ENCODE assay signal across 32 cellular contexts in genomic region chr16:74573622-74574021, GRCh38. TPM values are rescaled to one million over a fixed set of nuclear protein-coding genes. Genes with fewer than 3 reads are reported as not detected.
DNase-seq lines count a peak whose midpoint lies in the region; ATAC-seq, FAIRE-seq and TF ChIP-seq lines count a peak whose summit lies in the region.
"Had no signal": no experiment of that assay in that cellular context is flagged by ENCODE, and none has a peak within 500 bp of the region (broad histone marks: within the 10 kb centered on the region; RNA-seq: fewer than 3 reads in every experiment).

No MANE protein-coding gene starts in this region.

- peaks cover 86% of the 10 kb centered on the region for H3K4me1 Mint-ChIP-seq in CD4-positive, alpha-beta T cell (ENCODE audit: low read depth)

- no peaks in the 10 kb centered on the region for H3K36me3 ChIP-seq in A673 (ENCODE audit: insufficient read depth, low read length, poor library complexity, severe bottlenecking)
- H3K36me3 ChIP-seq in H1 (ENCODE audit: control insufficient read depth in 2 of 4, insufficient read depth in 4 of 4, low read length in 3 of 4) = no peaks in the 10 kb centered on the region
- no peaks in the 10 kb centered on the region for H3K36me3 ChIP-seq in PC-9 (ENCODE audit: low read depth)
- H3K36me3 ChIP-seq in brain microvascular endothelial cell (replicated peaks) = no peaks in the 10 kb centered on the region
- no peaks in the 10 kb centered on the region for H3K36me3 ChIP-seq in left lung
- H3K36me3 ChIP-seq: cardiac muscle cell, esophagus muscularis mucosa, gastrocnemius medialis, left ventricle myocardium inferior, thoracic aorta, vagina had no signal

- H3K4me3 Mint-ChIP-seq in CD4-positive, alpha-beta T cell = peak overlapping the region; percentile 32
- H3K4me3 Mint-ChIP-seq: CD8-positive, alpha-beta memory T cell; endodermal cell; nephron had no signal

- H3K4me2 ChIP-seq in H1 (ENCODE audit: insufficient read depth in 1 of 2, low read depth in 2 of 2, low read length in 2 of 2) = no peak overlapping the region
- H3K4me2 ChIP-seq in PC-9 = no peak overlapping the region
- H3K4me2 ChIP-seq: KMS-11 had no signal

- H3K4me1 ChIP-seq in A673 (ENCODE audit: insufficient read depth, low read length, poor library complexity, severe bottlenecking) = peaks cover 91% of the 10 kb centered on the region
- no peaks in the 10 kb centered on the region for H3K4me1 ChIP-seq in H1 (replicated peaks in 1 of 4; ENCODE audit: control insufficient read depth in 3 of 4, insufficient read depth in 4 of 4, low read length in 3 of 4)
- peaks cover 12% of the 10 kb centered on the region for H3K4me1 ChIP-seq in PC-9 (replicated peaks; ENCODE audit: insufficient read depth)
- peaks cover 0 to 25% of the 10 kb centered on the region in 2 donors for H3K4me1 ChIP-seq in left lung

- peak overlapping the region; percentile 62 for H3K27ac Mint-ChIP-seq in CD4-positive, alpha-beta T cell
- H3K27ac Mint-ChIP-seq: endodermal cell had no signal

- H4K91ac ChIP-seq in H1 (replicated peaks; ENCODE audit: insufficient read length, low read length) = no peak overlapping the region

- CTCF ChIA-PET in A673 (lab: Charles Lee) = interaction anchor here (0.7 kb wide), 1 partner anchor 240 kb away, joined by 5 read pairs; no protein-coding TSS in a partner anchor
- CTCF ChIA-PET in CD4-positive, alpha-beta T cell (lab: Charles Lee) = interaction anchor here (0.6 to 0.7 kb wide), 2 partner anchors 48 to 49 kb away, joined by 3 read pairs; no protein-coding TSS in a partner anchor
- CTCF ChIA-PET in H1 (lab: Charles Lee; ENCODE audit: partially characterized antibody) = interaction anchor here (0.7 to 1.4 kb wide), 2 partner anchors 17 to 33 kb away, joined by 3 read pairs; partner anchors contain the start of gene GLG1
- CTCF ChIA-PET in PC-9 (lab: Charles Lee) = no interaction called here

- no peak overlapping the region for H3K4me3 ChIP-seq in A673 (ENCODE audit: low read depth, low read length, poor library complexity, severe bottlenecking)
- no peak overlapping the region for H3K4me3 ChIP-seq in H1 (ENCODE audit: extremely low read depth in 1 of 4, insufficient read depth in 2 of 4, low read depth in 3 of 4, low read length in 4 of 4)
- no peak overlapping the region for H3K4me3 ChIP-seq in PC-9
- H3K4me3 ChIP-seq in brain microvascular endothelial cell (ENCODE audit: low read depth, low read length) = no peak overlapping the region
- H3K4me3 ChIP-seq in left lung = no peak overlapping the region
- H3K4me3 ChIP-seq: cardiac muscle cell, esophagus muscularis mucosa, gastrocnemius medialis, left ventricle myocardium inferior, thoracic aorta, vagina had no signal

- H3K9me2 ChIP-seq in PC-9 (ENCODE audit: insufficient read depth) = no peaks in the 10 kb centered on the region

- no peak overlapping the region for H3K4ac ChIP-seq in H1 (replicated peaks; ENCODE audit: insufficient read length, low read depth, low read length)

- in situ Hi-C loops in brain microvascular endothelial cell (cut with HindIII; ENCODE audit: low pct_ligation_motif_present, low sequenced_read_pairs) = no loop called here

- H3K36me3 Mint-ChIP-seq in CD4-positive, alpha-beta T cell (ENCODE audit: low read depth) = peaks cover 26% of the 10 kb centered on the region

- H3K23ac ChIP-seq in H1 (ENCODE audit: insufficient read length) = no peak overlapping the region

- no peaks in the 10 kb centered on the region for H3K27me3 ChIP-seq in A673 (replicated peaks; ENCODE audit: insufficient read depth, low read depth, low read length, poor library complexity)
- H3K27me3 ChIP-seq in CD4-positive, alpha-beta T cell (ENCODE audit: control insufficient read depth, insufficient read depth, low read length) = no peaks in the 10 kb centered on the region
- no peaks in the 10 kb centered on the region for H3K27me3 ChIP-seq in H1 (replicated peaks in 1 of 4; ENCODE audit: control insufficient read depth in 3 of 4, extremely low read depth in 1 of 4, insufficient read depth in 3 of 4, low read length in 3 of 4)
- H3K27me3 ChIP-seq in PC-9 (ENCODE audit: insufficient read depth, low read depth) = no peaks in the 10 kb centered on the region
- H3K27me3 ChIP-seq in brain microvascular endothelial cell (replicated peaks) = no peaks in the 10 kb centered on the region
- no peaks in the 10 kb centered on the region for H3K27me3 ChIP-seq in left lung
- H3K27me3 ChIP-seq: cardiac muscle cell, esophagus muscularis mucosa, gastrocnemius medialis, vagina had no signal

- H2BK12ac ChIP-seq in H1 (ENCODE audit: low read depth, low read length) = no peak overlapping the region

- H3K14ac ChIP-seq in H1 (ENCODE audit: insufficient read length) = no peak overlapping the region

- TF ChIP-seq EP300 in H1 (IDR thresholded peaks at IDR 0.05; ENCODE audit: borderline replicate concordance in 1 of 2, low read depth in 2 of 2, low read length in 2 of 2) = no peak

- ATAC-seq in CD4-positive, alpha-beta T cell (ENCODE audit: poor library complexity) = no peak
- ATAC-seq in left lung = no peak
- ATAC-seq: gastrocnemius medialis; right cardiac atrium; Right ventricle myocardium inferior; stimulated activated naive CD8-positive, alpha-beta T cell treated with anti-CD3 and anti-CD28 coated beads, Interleukin-15, Interleukin-2, amounts not matched to agents 100 U/mL and 50 U/mL, for 24 hours; T-cell had no signal

- H3K9ac ChIP-seq in H1 (replicated peaks in 1 of 4; ENCODE audit: extremely low read depth in 1 of 4, low read depth in 3 of 4, low read length in 3 of 4) = no peak overlapping the region
- H3K9ac ChIP-seq: KMS-11, parathyroid adenoma had no signal

- H3K27ac ChIP-seq in A673 (ENCODE audit: low read depth, low read length, poor library complexity, severe bottlenecking) (peak overlapping the region; percentile 64), H1 (ENCODE audit: low read depth, low read length) (no peak overlapping the region), PC-9 (no peak overlapping the region), brain microvascular endothelial cell (no peak overlapping the region), left lung (no peak overlapping the region)
- H3K27ac ChIP-seq in CD4-positive, alpha-beta T cell (ENCODE audit: low read depth, low read length) = no peak overlapping the region
- H3K27ac ChIP-seq: cardiac muscle cell, esophagus muscularis mucosa, gastrocnemius medialis, KMS-11, left ventricle myocardium inferior, parathyroid adenoma, thoracic aorta, vagina had no signal

- no peak overlapping the region for H4K5ac ChIP-seq in H1 (ENCODE audit: insufficient read length, low read depth, low read length)

- no peaks in the 10 kb centered on the region for H3K23me2 ChIP-seq in H1 (ENCODE audit: low read depth, low read length)

- no peaks in the 10 kb centered on the region for H3K27me3 Mint-ChIP-seq in CD4-positive, alpha-beta T cell
- H3K27me3 Mint-ChIP-seq: T-cell had no signal

- no peak overlapping the region for H2BK120ac ChIP-seq in H1 (replicated peaks; ENCODE audit: low read depth, low read length)

- DNase-seq in A673 (ENCODE audit: low spot score) (no peak), NCI-H524 (lab: John Stamatoyannopoulos, UW) (peak; percentile 51 to 73), H1 (ENCODE audit: low read depth in 1 of 2, low spot score in 2 of 2) (no peak), PC-9 (no peak), brain microvascular endothelial cell (no peak), putamen (ENCODE audit: low spot score) (no peak), left lung (no peak)
- DNase-seq in CD4-positive, alpha-beta T cell = no peak
- DNase-seq: activated CD4-positive, alpha-beta T cell treated with anti-CD3 and anti-CD28 coated beads for 1 hour; activated CD8-positive, alpha-beta memory T cell treated with anti-CD3 and anti-CD28 coated beads for 24 hours; activated naive CD4-positive, alpha-beta T cell; activated T-cell treated with anti-CD3 and anti-CD28 coated beads, Interleukin-2, amount 50 U/mL, for 1 hour; CD8-positive, alpha-beta memory T cell; cortex of kidney; endodermal cell; gastrocnemius medialis; GF-D8; hippocampal formation; left ventricle myocardium inferior; NCI-H748 treated with DMSO at 0.1 percent for 48 hours; right cardiac atrium; stimulated activated naive CD8-positive, alpha-beta T cell treated with anti-CD3 and anti-CD28 coated beads, Interleukin-15, Interleukin-2, amounts not matched to agents 100 U/mL and 50 U/mL, for 24 hours; T-cell had no signal

- H3K79me2 ChIP-seq in H1 (ENCODE audit: control insufficient read depth in 1 of 2, insufficient read depth in 2 of 2, low read length in 2 of 2) (peaks cover 3 to 98% of the 10 kb centered on the region in 2 experiments), PC-9 (ENCODE audit: low read depth) (peaks cover 71% of the 10 kb centered on the region)

- no TSS peak for BruUV-seq in A673 (replicated peaks; lab: Mats Ljungman, UMichigan)
- no TSS peak for BruUV-seq in PC-9 (replicated peaks; lab: Mats Ljungman, UMichigan)

- no peak overlapping the region for H3K18ac ChIP-seq in H1 (ENCODE audit: extremely low read depth, low read length)

- WGBS in H1 (ENCODE audit: extremely low coverage in 1 of 2, insufficient coverage in 1 of 2, insufficient read length in 1 of 2, insufficient replicate concordance in 2 of 2, low coverage in 1 of 2, low lambda C conversion rate in 2 of 2, missing lambda C conversion rate in 1 of 2), 2 experiments = 93% methylated on average over 7 of the region's 8 CpGs; no CpG with 5 or more reads in 1 of the 2 experiments

- TF ChIP-seq POLR2A in H1 (IDR thresholded peaks at IDR 0.05; ENCODE audit: control extremely low read depth in 1 of 2, low read depth in 2 of 2, low read length in 2 of 2) = no peak

- FAIRE-seq in H1 (lab: Jason Lieb, UNC) = no peak
- FAIRE-seq: TTC549 had no signal

- intact Hi-C loops in A673 (cut with micrococcal nuclease; ENCODE audit: unreplicated experiment) (no loop called here), PC-9 (cut with micrococcal nuclease; ENCODE audit: unreplicated experiment) (no loop called here), left lung (cut with DNase I) (no loop called here)
- intact Hi-C loops in CD4-positive, alpha-beta T cell (cut with DNase I, micrococcal nuclease) = no loop called here

- TF ChIP-seq CTCF in A673 (conservative IDR thresholded peaks at IDR 0.05; ENCODE audit: low read depth, low read length) = no peak
- TF ChIP-seq CTCF in CD4-positive, alpha-beta T cell (IDR thresholded peaks at IDR 0.05) = no peak
- TF ChIP-seq CTCF in H1 (IDR thresholded peaks at IDR 0.05; ENCODE audit: control extremely low read depth in 1 of 3, insufficient read depth in 1 of 3, low read depth in 1 of 3, low read length in 3 of 3) = no peak
- TF ChIP-seq CTCF in PC-9 (conservative IDR thresholded peaks at IDR 0.05) = no peak
- no peak for TF ChIP-seq CTCF in brain microvascular endothelial cell (IDR thresholded peaks at IDR 0.05; ENCODE audit: low read depth, low read length, missing control alignments)
- TF ChIP-seq CTCF in left lung (IDR thresholded peaks at IDR 0.05) = no peak

- no peak overlapping the region for H2BK15ac ChIP-seq in H1 (ENCODE audit: low read length)

- POLR2A ChIA-PET in A673 (lab: Charles Lee; ENCODE audit: low non-redundant PET) = interaction anchor here (0.6 kb wide), 1 partner anchor 11 kb away, joined by 3 read pairs; no protein-coding TSS in a partner anchor
- POLR2A ChIA-PET in CD4-positive, alpha-beta T cell (lab: Charles Lee) = interaction anchor here (2.1 kb wide), 1 partner anchor 34 kb away, joined by 12 read pairs; the partner anchor contains the start of gene GLG1
- POLR2A ChIA-PET in H1 (lab: Charles Lee; ENCODE audit: partially characterized antibody) = interaction anchor here (0.6 to 1.5 kb wide), 3 partner anchors 12 to 33 kb away, joined by 3 to 6 read pairs (median 5); partner anchors contain the start of gene GLG1
- POLR2A ChIA-PET in PC-9 (lab: Charles Lee; ENCODE audit: unreplicated experiment) = interaction anchor here (0.5 kb wide), 1 partner anchor 139 kb away, joined by 3 read pairs; no protein-coding TSS in a partner anchor

- no peak overlapping the region for H2BK20ac ChIP-seq in H1 (ENCODE audit: low read length)

- H2BK5ac ChIP-seq in H1 (ENCODE audit: low read depth, low read length) = no peak overlapping the region

- H2AFZ ChIP-seq in H1 (ENCODE audit: low read length) (no peak overlapping the region), PC-9 (no peak overlapping the region)
- H2AFZ ChIP-seq: parathyroid adenoma had no signal

- H2AK5ac ChIP-seq in H1 (ENCODE audit: low read depth, low read length) = no peak overlapping the region

- H3K9me3 ChIP-seq in A673 (ENCODE audit: low read depth, low read length, poor library complexity, severe bottlenecking) = no peaks in the 10 kb centered on the region
- H3K9me3 ChIP-seq in CD4-positive, alpha-beta T cell (ENCODE audit: control insufficient read depth, low read length) = no peaks in the 10 kb centered on the region
- no peaks in the 10 kb centered on the region for H3K9me3 ChIP-seq in H1 (ENCODE audit: insufficient read depth in 2 of 2, low read depth in 1 of 2, low read length in 1 of 2)
- H3K9me3 ChIP-seq in PC-9 (ENCODE audit: insufficient read depth, low read depth) = no peaks in the 10 kb centered on the region
- H3K9me3 ChIP-seq in left lung = no peaks in the 10 kb centered on the region
- H3K9me3 ChIP-seq: esophagus muscularis mucosa, gastrocnemius medialis, left ventricle myocardium inferior, thoracic aorta, vagina had no signal

- H3F3A ChIP-seq in PC-9 (ENCODE audit: insufficient read depth, low read depth) = peaks cover 17% of the 10 kb centered on the region

- no peak overlapping the region for H4K8ac ChIP-seq in H1 (ENCODE audit: extremely low read depth, insufficient read depth, low read length)

- H3K9me3 Mint-ChIP-seq in CD4-positive, alpha-beta T cell = no peaks in the 10 kb centered on the region
- H3K9me3 Mint-ChIP-seq: CD8-positive, alpha-beta memory T cell; endodermal cell; nephron; T-cell had no signal

- H3K79me1 ChIP-seq in H1 (ENCODE audit: low read depth, low read length) = peaks cover 11% of the 10 kb centered on the region

- TF ChIP-seq RAD21 in H1 (IDR thresholded peaks at IDR 0.05 in 1 of 2, conservative IDR thresholded peaks at IDR 0.05 in 1 of 2; ENCODE audit: low read depth in 2 of 2, low read length in 2 of 2) = no peak

- H4K20me1 ChIP-seq in H1 (replicated peaks in 1 of 2; ENCODE audit: control insufficient read depth in 1 of 2, insufficient read depth in 2 of 2, low read length in 2 of 2) (peaks cover 3 to 17% of the 10 kb centered on the region in 2 experiments), PC-9 (ENCODE audit: insufficient read depth) (peaks cover 10% of the 10 kb centered on the region)

- no peak overlapping the region for H3K56ac ChIP-seq in H1 (replicated peaks; ENCODE audit: insufficient read length, low read depth, low read length)

RNA-seq across cellular contexts. Expression of gene GLG1, which starts 33.3 kb away (rescaled TPM):
- 487 and 587 TPM in 2 replicates for total RNA-seq in A673 (2021)
- 100 to 1,000 TPM; 110 to 114 TPM for total RNA-seq in CD4-positive, alpha-beta T cell
- total RNA-seq in H1 (2021; fragmentation: NEBNext Ultra II Directional; extraction: Animal tissue kit (Norgen Biotek cat#: 25700)) = 137 and 139 TPM in 2 replicates
- 51.6 and 53.4 TPM in 2 replicates for polyA plus RNA-seq in H1 (2011; rRNA removed)
- polyA plus RNA-seq in H1 (2011; cell fraction: cytosol; rRNA removed) = 69.1 TPM
- polyA plus RNA-seq in H1 (2011; cell fraction: nucleus; rRNA removed) = 98.3 TPM
- polyA plus RNA-seq in H1 (2012, experiment 1 of 2) = 93.7 to 100 TPM (median 96.3 TPM) in 4 replicates
- 11.2 TPM for polyA plus RNA-seq in H1 (2012, experiment 2 of 2)
- polyA plus RNA-seq in H1 (2013, experiment 1 of 2) = 164 TPM
- polyA plus RNA-seq in H1 (2013, experiment 2 of 2) = 136 TPM
- polyA minus RNA-seq in H1 (2011; rRNA and poly(A)+ RNA removed) = 174 and 185 TPM in 2 replicates
- 91.2 TPM for polyA minus RNA-seq in H1 (2011; cell fraction: cytosol; rRNA and poly(A)+ RNA removed)
- 89.8 TPM for polyA minus RNA-seq in H1 (2011; cell fraction: nucleus; rRNA and poly(A)+ RNA removed)
- total RNA-seq in PC-9 (2021) = 117 TPM in 2 replicates
- total RNA-seq in left lung = 100 to 1,000 TPM; 116 to 132 TPM

Comparison
In these comparisons a context has a peak if more than half of its experiments do, and no peak if none do; other contexts are left out.
1. DNase-seq: peak in NCI-H524 (2 of 2); none in A673 (single experiment), CD4-positive, alpha-beta T cell (0 of 10), H1 (0 of 2), PC-9 (0 of 2), brain microvascular endothelial cell (single experiment), putamen (single experiment) and left lung (0 of 2).